Comparison of ENCODE assay signal across 22 cellular contexts in the genomic region with DNA sequence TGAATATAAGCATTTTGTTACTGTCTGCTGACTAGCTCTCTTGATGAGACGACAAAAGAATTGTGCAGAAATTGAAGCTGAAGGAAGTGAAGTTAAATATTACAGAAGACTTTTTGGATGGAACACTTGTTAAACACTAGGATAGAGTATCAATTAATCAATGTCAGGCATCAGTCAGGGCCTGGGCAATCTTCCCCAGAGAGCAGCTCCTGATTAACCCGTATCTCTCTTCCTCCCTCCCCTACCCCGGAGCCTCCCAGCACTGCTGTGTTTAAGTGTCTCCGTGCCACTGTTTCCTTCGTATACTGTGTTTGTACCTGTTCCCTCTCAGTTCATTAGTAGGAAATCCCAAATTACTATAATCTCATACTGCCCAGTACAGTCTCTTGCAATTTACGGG.
A peak's percentile ranks its signal among the peaks of the same experiment; 100 is the strongest.
DNase-seq lines count a peak whose midpoint lies in the region; ATAC-seq and TF ChIP-seq lines count a peak whose summit lies in the region.
"Had no signal": no experiment of that assay in that cellular context is flagged by ENCODE, and none has a peak within 500 bp of the region (broad histone marks: within the 10 kb centered on the region; RNA-seq: fewer than 3 reads in every experiment).

No MANE protein-coding gene starts in this region.

- intact Hi-C loops in body of pancreas (cut with DNase I), result no loop called here

- H3K27ac Mint-ChIP-seq in glutamatergic neuron (ENCODE audit: unreplicated experiment), result no peak overlapping the region
- H3K27ac Mint-ChIP-seq: CD8-positive, alpha-beta T cell had no signal

- in situ Hi-C loops in G401 (cut with HindIII; ENCODE audit: low sequenced_read_pairs), result no loop called here
- in situ Hi-C loops in GM13976 (cut with MboI; ENCODE audit: low sequenced_read_pairs, unreplicated experiment), result no loop called here

- WGBS in body of pancreas, 2 donors, result 48 to 51% methylated on average over 6 of the region's 6 CpGs

- H3K27ac ChIP-seq in skeletal muscle tissue (ENCODE audit: low read depth, low read length) (peak overlapping the region; percentile 39), body of pancreas (no peak overlapping the region)
- H3K27ac ChIP-seq: C4-2B had no signal

- no peaks in the 10 kb centered on the region for H3K27me3 Mint-ChIP-seq in glutamatergic neuron (ENCODE audit: unreplicated experiment)

- H3K9me3 ChIP-seq in skeletal muscle tissue (ENCODE audit: control insufficient read depth in 3 of 3, low read length in 3 of 3) (no peaks in the 10 kb centered on the region), body of pancreas (no peaks in the 10 kb centered on the region)
- H3K9me3 ChIP-seq: Caco-2, MG63 had no signal

- no peak overlapping the region for H3K4me3 Mint-ChIP-seq in glutamatergic neuron (ENCODE audit: unreplicated experiment)
- H3K4me3 Mint-ChIP-seq: CD8-positive, alpha-beta T cell had no signal

- no peaks in the 10 kb centered on the region for H3K4me1 Mint-ChIP-seq in glutamatergic neuron (ENCODE audit: low read depth, unreplicated experiment)

- H3K4me1 ChIP-seq in skeletal muscle tissue (ENCODE audit: control insufficient read depth in 3 of 3, insufficient read depth in 3 of 3, low read length in 3 of 3) (peaks cover 2 to 5% (median 4%) of the 10 kb centered on the region in 3 donors), body of pancreas (no peaks in the 10 kb centered on the region)
- H3K4me1 ChIP-seq: Caco-2 had no signal

- TF ChIP-seq CTCF in glutamatergic neuron (IDR thresholded peaks at IDR 0.05; ENCODE audit: partially characterized antibody, unreplicated experiment) (no peak), body of pancreas (IDR thresholded peaks at IDR 0.05) (no peak), GM13976 (IDR thresholded peaks at IDR 0.05; ENCODE audit: borderline replicate concordance, control extremely low read depth, extremely low read depth, insufficient read depth, missing control alignments) (no peak)

- H3K9ac ChIP-seq in skeletal muscle tissue (ENCODE audit: low read depth in 1 of 3, low read length in 3 of 3), result peak overlapping the region in 1 of 3 donors; percentile 24

- DNase-seq in G401 (ENCODE audit: low spot score) (peak; percentile 49), OCI-M1 (lab: John Stamatoyannopoulos, UW) (peak; percentile 9), glutamatergic neuron (peak; percentile 26), body of pancreas (no peak), GM13976 (ENCODE audit: low spot score) (no peak)
- DNase-seq: Caco-2; CD8-positive, alpha-beta T cell; GDM1; GOT3; HCEC 1CT; KG1; MG63; NCI-H1105 treated with DMSO at 0.1 percent for 48 hours; NCI-H1694 treated with DMSO at 0.1 percent for 48 hours; NCI-H2081; NCI-H2171 treated with DMSO at 0.1 percent for 48 hours; NCI-H524; SIG-M5 had no signal

- no peak overlapping the region for H3K4me3 ChIP-seq in skeletal muscle tissue (ENCODE audit: low read length in 3 of 3)
- H3K4me3 ChIP-seq in body of pancreas, result no peak overlapping the region
- H3K4me3 ChIP-seq: GM12878, MG63 had no signal

- TF ChIP-seq POLR2A in body of pancreas (IDR thresholded peaks at IDR 0.05), result no peak

- ATAC-seq in body of pancreas (no peak), GM21529 (IDR thresholded peaks at IDR 0.05; ENCODE audit: unreplicated experiment) (no peak)
- ATAC-seq: CD8-positive, alpha-beta T cell; GM12878 had no signal

- H3K9me3 Mint-ChIP-seq in glutamatergic neuron (ENCODE audit: unreplicated experiment), result no peaks in the 10 kb centered on the region
- H3K9me3 Mint-ChIP-seq: CD8-positive, alpha-beta T cell had no signal

- H3K27me3 ChIP-seq in skeletal muscle tissue (ENCODE audit: control insufficient read depth in 3 of 3, insufficient read depth in 3 of 3, low read length in 3 of 3), result no peaks in the 10 kb centered on the region
- no peaks in the 10 kb centered on the region for H3K27me3 ChIP-seq in body of pancreas
- H3K27me3 ChIP-seq: MG63 had no signal

- no peaks in the 10 kb centered on the region for H3K36me3 Mint-ChIP-seq in glutamatergic neuron (ENCODE audit: unreplicated experiment)
- H3K36me3 Mint-ChIP-seq: CD8-positive, alpha-beta T cell had no signal

- H3K36me3 ChIP-seq in skeletal muscle tissue (ENCODE audit: control insufficient read depth in 3 of 3, insufficient read depth in 3 of 3, low read length in 3 of 3), result no peaks in the 10 kb centered on the region
- H3K36me3 ChIP-seq in body of pancreas (replicated peaks in 1 of 2; ENCODE audit: insufficient read depth in 1 of 2, low read depth in 2 of 2), result no peaks in the 10 kb centered on the region
- H3K36me3 ChIP-seq: MG63 had no signal

Comparison
In these comparisons a context has a peak if more than half of its experiments do, and no peak if none do; other contexts are left out.
1. DNase-seq: peak in G401 (single experiment), OCI-M1 (single experiment) and glutamatergic neuron (single experiment); none in body of pancreas (0 of 4) and GM13976 (single experiment).